In genomic region chr2:241228860-241229516, GRCh38 we compare ENCODE assay signal across 22 cellular contexts. TPM values are rescaled to one million over a fixed set of nuclear protein-coding genes. Genes with fewer than 3 reads are reported as not detected.
DNase-seq lines count a peak whose midpoint lies in the region; ATAC-seq and TF ChIP-seq lines count a peak whose summit lies in the region.
"Had no signal": no experiment of that assay in that cellular context is flagged by ENCODE, and none has a peak within 500 bp of the region (broad histone marks: within the 10 kb centered on the region; RNA-seq: fewer than 3 reads in every experiment).

No MANE protein-coding gene starts in this region.

- no peak overlapping the region for H3K27ac ChIP-seq in lower lobe of right lung
- H3K27ac ChIP-seq: Peyer's patch, transverse colon had no signal

- DNase-seq in Right ventricle myocardium inferior (ENCODE audit: missing footprints) (peak; percentile 57), cardiac septum (ENCODE audit: low spot score) (no peak), Right ventricle myocardium superior (peak; percentile 60), lower lobe of right lung (peak; percentile 26), NCI-H446 (lab: John Stamatoyannopoulos, UW) (no peak), activated gamma-delta T cell treated with Interleukin-2 at 50 U/mL for 16 hours (no peak), HT-29 (ENCODE audit: low spot score) (no peak), DMS153 treated with DMSO at 0.1 percent for 48 hours (lab: John Stamatoyannopoulos, UW; ENCODE audit: unreplicated experiment) (no peak)
- DNase-seq: activated CD4-positive, alpha-beta memory T cell treated with anti-CD3 and anti-CD28 coated beads for 36 hours; activated gamma-delta T cell; COR-L47; erythroblast; foreskin fibroblast; hippocampal formation; IMR-90; mammary epithelial cell; NCI-H1417 treated with DMSO at 0.1 percent for 48 hours; NCI-H2107; Peyer's patch; stimulated activated CD4-positive, alpha-beta T cell treated with anti-CD3 and anti-CD28 coated beads, Interleukin-4, amount 100 ng/mL, for 1 hour; stimulated activated naive CD4-positive, alpha-beta T cell treated with Interleukin-2 at 50 U/mL for 16 hours; transverse colon had no signal

- peaks cover 92% of the 10 kb centered on the region for H3K36me3 ChIP-seq in lower lobe of right lung

- intact Hi-C loops in Right ventricle myocardium inferior (cut with DNase I) = no loop called here
- intact Hi-C loops in cardiac septum (cut with DNase I) = no loop called here
- intact Hi-C loops in Right ventricle myocardium superior (cut with DNase I) = no loop called here
- intact Hi-C loops in lower lobe of right lung (cut with DNase I) = no loop called here

- H3K9me3 ChIP-seq in lower lobe of right lung = no peaks in the 10 kb centered on the region
- H3K9me3 ChIP-seq: Peyer's patch, transverse colon had no signal

- no peaks in the 10 kb centered on the region for H3K27me3 ChIP-seq in lower lobe of right lung (ENCODE audit: low read depth)
- H3K27me3 ChIP-seq: Peyer's patch, transverse colon had no signal

- H3K4me3 ChIP-seq in lower lobe of right lung = no peak overlapping the region
- H3K4me3 ChIP-seq: Peyer's patch, transverse colon had no signal

- TF ChIP-seq CTCF in lower lobe of right lung (IDR thresholded peaks at IDR 0.05) = no peak

- H3K4me1 ChIP-seq in lower lobe of right lung = no peaks in the 10 kb centered on the region

- ATAC-seq in Right ventricle myocardium inferior (peak; percentile 36), Right ventricle myocardium superior (ENCODE audit: poor library complexity) (peak; percentile 66), lower lobe of right lung (no peak)

RNA-seq across cellular contexts. Expression of gene ANO7, which starts 40.5 kb away (rescaled TPM):
- 0.81 TPM for total RNA-seq in Right ventricle myocardium inferior
- 3.4 TPM for total RNA-seq in cardiac septum
- total RNA-seq in Right ventricle myocardium superior = 0.35 TPM
- total RNA-seq in lower lobe of right lung = 1.3 TPM
- 3.0 and 4.1 TPM in 2 replicates for total RNA-seq in HT-29 (2014; rRNA removed; shearing (Covaris generic))

Comparison
In these comparisons a context has a peak if more than half of its experiments do, and no peak if none do; other contexts are left out.
1. DNase-seq: peak in Right ventricle myocardium inferior (single experiment), Right ventricle myocardium superior (single experiment) and lower lobe of right lung (single experiment); none in cardiac septum (single experiment), NCI-H446 (0 of 2), activated gamma-delta T cell treated with Interleukin-2 at 50 U/mL for 16 hours (single experiment), HT-29 (single experiment) and DMS153 treated with DMSO at 0.1 percent for 48 hours (single experiment).
2. ATAC-seq: peak in Right ventricle myocardium inferior (single experiment) and Right ventricle myocardium superior (single experiment); none in lower lobe of right lung (0 of 2).